Comparison of ENCODE assay signal across 16 cellular contexts in the genomic region with DNA sequence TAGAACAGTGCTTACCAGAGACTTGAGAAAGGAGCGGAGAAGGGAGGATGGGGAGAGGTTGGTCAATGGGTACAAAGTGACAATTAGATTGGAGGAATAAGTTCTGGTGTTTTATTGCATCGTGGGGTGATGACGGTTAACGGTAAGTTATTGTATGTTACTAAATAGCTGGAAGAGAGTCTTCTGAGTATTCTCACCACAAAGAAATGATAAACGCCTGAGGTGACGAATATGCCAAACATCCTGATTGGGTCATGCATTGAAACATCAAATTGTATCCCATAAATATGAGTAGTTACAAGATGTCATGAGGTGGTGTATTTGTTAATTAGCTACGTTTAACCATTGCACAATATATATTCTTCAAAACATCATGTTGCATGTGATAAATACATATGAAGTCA. TPM values are rescaled to one million over a fixed set of nuclear protein-coding genes. Genes with fewer than 3 reads are reported as not detected.
DNase-seq lines count a peak whose midpoint lies in the region; ATAC-seq and TF ChIP-seq lines count a peak whose summit lies in the region.
"Had no signal": no experiment of that assay in that cellular context is flagged by ENCODE, and none has a peak within 500 bp of the region (broad histone marks: within the 10 kb centered on the region; RNA-seq: fewer than 3 reads in every experiment).

No MANE protein-coding gene starts in this region.

- CTCF ChIA-PET in IMR-90 (lab: Yijun Ruan, JAX) = interaction anchor here (0.9 kb wide), 1 partner anchor 9 kb away, joined by 3 read pairs; no protein-coding TSS in a partner anchor

- H2AK5ac ChIP-seq in IMR-90 (ENCODE audit: low read depth, low read length) = no peak overlapping the region

- dilution Hi-C loops in IMR-90 (cut with HindIII; ENCODE audit: low sequenced_read_pairs, unreplicated experiment) = no loop called here

- H2AK9ac ChIP-seq in IMR-90 (replicated peaks; ENCODE audit: low read depth, low read length, poor library complexity) = no peak overlapping the region

- no peaks in the 10 kb centered on the region for H3K9me1 ChIP-seq in IMR-90 (ENCODE audit: insufficient read depth, low read length)

- H3K9me3 ChIP-seq in IMR-90 (ENCODE audit: control insufficient read depth, insufficient read depth, low read length) (no peaks in the 10 kb centered on the region), SJSA1 (replicated peaks) (no peaks in the 10 kb centered on the region), psoas muscle (no peaks in the 10 kb centered on the region)

- POLR2A ChIA-PET in IMR-90 (lab: Charles Lee; ENCODE audit: unreplicated experiment) = no interaction called here

- H3K36me3 ChIP-seq in IMR-90 (ENCODE audit: control insufficient read depth, insufficient read depth, low read length) (no peaks in the 10 kb centered on the region), SJSA1 (no peaks in the 10 kb centered on the region), psoas muscle (ENCODE audit: insufficient read depth in 1 of 2, low read depth in 1 of 2) (no peaks in the 10 kb centered on the region)

- in situ Hi-C loops in IMR-90 (cut with MboI; ENCODE audit: low sequenced_read_pairs) = no loop called here

- H2AFZ ChIP-seq in IMR-90 (replicated peaks; ENCODE audit: low read length, poor library complexity) = no peak overlapping the region

- no peak for TF ChIP-seq RAD21 in IMR-90 (IDR thresholded peaks at IDR 0.05; ENCODE audit: low read length)

- H3K14ac ChIP-seq in IMR-90 (replicated peaks; ENCODE audit: low read depth, low read length) = peak overlapping the region; percentile 39

- WGBS in IMR-90 (ENCODE audit: extremely low coverage in 2 of 2, insufficient read length in 1 of 2), 2 experiments = 50% methylated on average over 1 of the region's 7 CpGs; no CpG with 5 or more reads in 1 of the 2 experiments
- WGBS in psoas muscle, 3 donors = 81 to 93% (median 91%) methylated on average over 7 of the region's 7 CpGs

- H3K4ac ChIP-seq in IMR-90 (ENCODE audit: low read depth, low read length) = no peak overlapping the region

- H4K91ac ChIP-seq in IMR-90 (ENCODE audit: insufficient read depth, low read depth, low read length) = no peak overlapping the region

- H3K56ac ChIP-seq in IMR-90 (ENCODE audit: extremely low read depth, insufficient read depth, low read length) = no peak overlapping the region

- no peak overlapping the region for H4K5ac ChIP-seq in IMR-90 (ENCODE audit: low read depth, low read length)

- no peak overlapping the region for H4K8ac ChIP-seq in IMR-90 (ENCODE audit: low read depth in 2 of 2, low read length in 2 of 2)

- no peak overlapping the region for H2BK20ac ChIP-seq in IMR-90 (ENCODE audit: low read depth, low read length)

- no peak overlapping the region for H3K9ac ChIP-seq in IMR-90 (ENCODE audit: low read depth, low read length)

- H2BK120ac ChIP-seq in IMR-90 (ENCODE audit: low read depth, low read length) = no peak overlapping the region

- no peaks in the 10 kb centered on the region for H4K20me1 ChIP-seq in IMR-90 (ENCODE audit: insufficient read depth, low read length)

- no peaks in the 10 kb centered on the region for H3K27me3 ChIP-seq in IMR-90 (ENCODE audit: control insufficient read depth, insufficient read depth, low read length)
- no peaks in the 10 kb centered on the region for H3K27me3 ChIP-seq in SJSA1 (replicated peaks)
- no peaks in the 10 kb centered on the region for H3K27me3 ChIP-seq in foreskin keratinocyte
- no peaks in the 10 kb centered on the region for H3K27me3 ChIP-seq in psoas muscle (ENCODE audit: insufficient read depth in 3 of 3, low read length in 2 of 3)
- H3K27me3 ChIP-seq: dorsolateral prefrontal cortex had no signal

- TF ChIP-seq CTCF in AG10803 (conservative IDR thresholded peaks at IDR 0.05; ENCODE audit: low read length) = no peak
- TF ChIP-seq CTCF in IMR-90 (conservative IDR thresholded peaks at IDR 0.05; ENCODE audit: low read depth, low read length) = no peak
- no peak for TF ChIP-seq CTCF in foreskin keratinocyte (conservative IDR thresholded peaks at IDR 0.05)
- no peak for TF ChIP-seq CTCF in psoas muscle (IDR thresholded peaks at IDR 0.05)

- H3K4me3 ChIP-seq in AG10803 (ENCODE audit: low read length) = no peak overlapping the region
- no peak overlapping the region for H3K4me3 ChIP-seq in IMR-90 (ENCODE audit: insufficient read depth, low read depth, low read length)
- no peak overlapping the region for H3K4me3 ChIP-seq in SJSA1
- no peak overlapping the region for H3K4me3 ChIP-seq in psoas muscle
- H3K4me3 ChIP-seq: dorsolateral prefrontal cortex had no signal

- H3K27ac ChIP-seq in IMR-90 (ENCODE audit: insufficient read depth, low read length) = no peak overlapping the region
- peak overlapping the region; percentile 56 for H3K27ac ChIP-seq in SJSA1
- H3K27ac ChIP-seq in foreskin keratinocyte = no peak overlapping the region
- no peak overlapping the region for H3K27ac ChIP-seq in psoas muscle
- H3K27ac ChIP-seq: dorsolateral prefrontal cortex had no signal

- H3K79me1 ChIP-seq in IMR-90 (ENCODE audit: low read depth in 1 of 2, low read length in 2 of 2) = no peaks in the 10 kb centered on the region

- peak; percentile 83 for DNase-seq in AG10803 (ENCODE audit: low read depth)
- no peak for DNase-seq in IMR-90
- DNase-seq in SJSA1 (ENCODE audit: low read depth in 1 of 2, low spot score in 2 of 2) = peak; percentile 42 to 57
- peak; percentile 82 to 90 for DNase-seq in foreskin keratinocyte
- DNase-seq in psoas muscle = no peak
- no peak for DNase-seq in NCI-H2029 treated with DMSO at 0.1 percent for 48 hours (lab: John Stamatoyannopoulos, UW)
- no peak for DNase-seq in left colon
- DNase-seq: activated CD4-positive, alpha-beta T cell treated with anti-CD3 and anti-CD28 coated beads, Interleukin-2, amount 10 ng/mL, durations not matched to agents 7 days and 5 days; activated naive CD4-positive, alpha-beta T cell treated with anti-CD3 and anti-CD28 coated beads, Interleukin-2, amount 50 U/mL, for 16 hours; CD4-positive, alpha-beta memory T cell; dorsolateral prefrontal cortex; NCI-H1930; NCI-H524 treated with DMSO at 0.1 percent for 48 hours; stimulated activated CD4-positive, alpha-beta T cell treated with anti-CD3 and anti-CD28 coated beads, Interleukin-15, amount 100 ng/mL, for 24 hours had no signal

- TF ChIP-seq POLR2A in IMR-90 (IDR thresholded peaks at IDR 0.05; ENCODE audit: low read depth, low read length) = no peak

- H3K23ac ChIP-seq in IMR-90 (ENCODE audit: low read depth, low read length) = no peak overlapping the region

- H3K4me2 ChIP-seq in IMR-90 (ENCODE audit: low read depth, low read length) = no peak overlapping the region

- no peak for ATAC-seq in IMR-90 (ENCODE audit: low read depth)
- ATAC-seq in foreskin keratinocyte = peak; percentile 37
- ATAC-seq in psoas muscle = no peak
- no peak for ATAC-seq in GM18502 (IDR thresholded peaks at IDR 0.05; ENCODE audit: poor library complexity, unreplicated experiment)
- ATAC-seq in left colon = no peak
- ATAC-seq: HCT116 had no signal

- H3K4me1 ChIP-seq in IMR-90 (ENCODE audit: control insufficient read depth, insufficient read depth, low read length) (peaks cover 7% of the 10 kb centered on the region), SJSA1 (replicated peaks) (peaks cover 17% of the 10 kb centered on the region), foreskin keratinocyte (peaks cover 15% of the 10 kb centered on the region), psoas muscle (no peaks in the 10 kb centered on the region)

- intact Hi-C loops in IMR-90 (cut with micrococcal nuclease) (no loop called here), psoas muscle (cut with DNase I) (no loop called here), left colon (cut with DNase I, micrococcal nuclease) (no loop called here)

- no peak overlapping the region for H2BK15ac ChIP-seq in IMR-90 (ENCODE audit: low read depth, low read length)

- no peak overlapping the region for H2BK5ac ChIP-seq in IMR-90 (ENCODE audit: low read depth, low read length, poor library complexity, severe bottlenecking)

- no peak overlapping the region for H3K18ac ChIP-seq in IMR-90 (ENCODE audit: low read depth, low read length)

- no TSS peak for BruUV-seq in IMR-90 (replicated peaks; lab: Mats Ljungman, UMichigan)

TF ChIP-seq in IMR-90, 13 proteins besides CTCF, POLR2A, EP300 and RAD21:
- TF ChIP-seq MAZ (IDR thresholded peaks at IDR 0.05; ENCODE audit: borderline replicate concordance, low read depth, low read length) (no peak), CEBPB (IDR thresholded peaks at IDR 0.05; ENCODE audit: low read depth, low read length) (peak; percentile 76)
TF ChIP-seq in IMR-90: peak in this region for 1.

RNA-seq across cellular contexts. Expression of a gene that starts 38.2 kb away (rescaled TPM):
- 11.3 and 12.5 TPM in 2 replicates for total RNA-seq in IMR-90 (2012; rRNA removed)
- 9.1 and 11.3 TPM in 2 replicates for polyA plus RNA-seq in IMR-90 (2012; rRNA removed)
- polyA plus RNA-seq in IMR-90 (2012; cell fraction: cytosol; rRNA removed) = 6.6 and 7.3 TPM in 2 replicates
- polyA plus RNA-seq in IMR-90 (2012; cell fraction: nucleus; rRNA removed; ENCODE audit: low replicate concordance) = 6.4 and 11.0 TPM in 2 replicates
- 8.8 and 9.6 TPM in 2 replicates for total RNA-seq in SJSA1 (2014; rRNA removed; shearing (Covaris generic))
- 7.7 and 11.4 TPM in 2 replicates for total RNA-seq in foreskin keratinocyte
- polyA plus RNA-seq in foreskin keratinocyte = 5.3 and 6.2 TPM in 2 replicates
- total RNA-seq in psoas muscle = 1 to 10 TPM; 1.4 to 3.1 (median 2.3) TPM
- 1 to 10 TPM in 2 of 3 donors, under 1 TPM in 1; 0.48 to 1.5 (median 1.3) TPM for polyA plus RNA-seq in psoas muscle
- 1 to 10 TPM; 2.9 to 5.6 TPM for total RNA-seq in left colon

Comparison
In these comparisons a context has a peak if more than half of its experiments do, and no peak if none do; other contexts are left out.
1. DNase-seq: peak in AG10803 (single experiment), SJSA1 (2 of 2) and foreskin keratinocyte (2 of 2); none in IMR-90 (single experiment), psoas muscle (0 of 2), NCI-H2029 treated with DMSO at 0.1 percent for 48 hours (single experiment) and left colon (0 of 2).